Comparison of ENCODE assay signal across 35 cellular contexts in the genomic region with DNA sequence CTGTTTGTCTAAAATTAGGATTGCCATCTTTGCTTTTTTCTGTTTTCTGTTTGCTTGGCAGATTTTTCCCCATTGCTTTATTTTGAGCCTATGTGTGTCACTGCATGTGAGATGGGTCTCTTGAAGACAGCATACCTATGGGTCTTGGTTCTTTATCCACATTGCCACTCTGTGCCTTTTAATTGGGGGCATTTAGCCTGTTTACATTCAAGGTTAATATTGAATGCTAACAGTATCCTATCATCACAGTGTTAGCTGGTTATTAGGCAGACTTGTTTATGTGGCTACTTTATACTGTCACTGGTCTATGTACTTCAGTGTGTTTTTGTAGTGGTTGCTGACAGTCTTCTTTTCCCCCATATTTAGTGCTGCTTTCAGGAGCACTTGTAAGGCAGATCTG.
"Had no signal": no experiment of that assay in that cellular context is flagged by ENCODE, and none has a peak within 500 bp of the region (broad histone marks: within the 10 kb centered on the region; RNA-seq: fewer than 3 reads in every experiment).

No MANE protein-coding gene starts in this region.

- H3K36me3 ChIP-seq: MG63 had no signal

- H3K27ac ChIP-seq: KMS-11 had no signal

- H3K27me3 ChIP-seq: MG63 had no signal

- H3K4me2 ChIP-seq: KMS-11 had no signal

- DNase-seq: Kasumi-1, MG63, MM.1S, MV-4-11, NCI-H1048, NCI-H1092, NCI-H1092 treated with DMSO at 0.1 percent for 48 hours, NCI-H1105, NCI-H1105 treated with DMSO at 0.1 percent for 48 hours, NCI-H1417, NCI-H1417 treated with DMSO at 0.1 percent for 48 hours, NCI-H1436, NCI-H1436 treated with DMSO at 0.1 percent for 48 hours, NCI-H146, NCI-H1694, NCI-H1694 treated with DMSO at 0.1 percent for 48 hours, NCI-H187, NCI-H187 treated with DMSO at 0.1 percent for 48 hours, NCI-H1930, NCI-H2029, NCI-H2029 treated with DMSO at 0.1 percent for 48 hours, NCI-H2081, NCI-H2081 treated with DMSO at 0.1 percent for 48 hours, NCI-H2107, NCI-H2171, NCI-H2171 treated with DMSO at 0.1 percent for 48 hours, NCI-H2227 treated with DMSO at 0.1 percent for 48 hours, NCI-H226, NCI-H345, NCI-H446, NCI-H510A, NCI-H510A treated with DMSO at 0.1 percent for 48 hours, NCI-H524, NCI-H524 treated with DMSO at 0.1 percent for 48 hours had no signal

- H3K4me3 ChIP-seq: MG63 had no signal

- H3K9ac ChIP-seq: KMS-11 had no signal
